Comparison of ENCODE assay signal across 8 cellular contexts in genomic region chr5:10689391-10690081, GRCh38.
DNase-seq lines count a peak whose midpoint lies in the region; ATAC-seq and TF ChIP-seq lines count a peak whose summit lies in the region.

No MANE protein-coding gene starts in this region.

- H3K27ac Mint-ChIP-seq in natural killer cell treated with Interleukin-12 subunit alpha and Interleukin-12 subunit beta and Interleukin-15 and Interleukin-18, amount 100 ng/mL, for 72 hours: peak overlapping the region; percentile 32 to 48

- no peak overlapping the region for H3K27ac ChIP-seq in mammary epithelial cell (ENCODE audit: insufficient read depth, low read depth, low read length)
- no peak overlapping the region for H3K27ac ChIP-seq in prostate gland

- no peak overlapping the region for H3K4me3 ChIP-seq in mammary epithelial cell (replicated peaks in 1 of 3; ENCODE audit: insufficient read depth in 1 of 3, low read depth in 2 of 3, low read length in 3 of 3)
- no peak overlapping the region for H3K4me3 ChIP-seq in prostate gland

- dilution Hi-C loops in mammary epithelial cell (cut with HindIII; ENCODE audit: low sequenced_read_pairs): loop anchor here (5.0 kb wide), 1 partner anchor 97 kb away; no protein-coding TSS in a partner anchor

- peaks cover 6% of the 10 kb centered on the region for H3K36me3 Mint-ChIP-seq in natural killer cell treated with Interleukin-12 subunit alpha and Interleukin-12 subunit beta and Interleukin-15 and Interleukin-18, amount 100 ng/mL, for 72 hours

- peak; percentile 87 for DNase-seq in 8988T
- DNase-seq in NCI-H526 (lab: John Stamatoyannopoulos, UW): peak; percentile 29 to 50
- no peak for DNase-seq in mammary epithelial cell
- no peak for DNase-seq in natural killer cell treated with Interleukin-12 subunit alpha and Interleukin-12 subunit beta and Interleukin-15 and Interleukin-18, amount 100 ng/mL, for 72 hours (ENCODE audit: low spot score)
- no peak for DNase-seq in prostate gland (ENCODE audit: low spot score)
- DNase-seq in stimulated activated naive CD4-positive, alpha-beta T cell treated with Interleukin-2 at 50 U/mL for 16 hours (lab: John Stamatoyannopoulos, UW): no peak

- no TSS peak for BruUV-seq in mammary epithelial cell (replicated peaks; lab: Mats Ljungman, UMichigan)

- H3K36me3 ChIP-seq in mammary epithelial cell (ENCODE audit: insufficient read depth, low read length): no peaks in the 10 kb centered on the region
- H3K36me3 ChIP-seq in prostate gland: no peaks in the 10 kb centered on the region

- peaks cover 18 to 27% of the 10 kb centered on the region in 2 donors for H3K4me1 Mint-ChIP-seq in natural killer cell treated with Interleukin-12 subunit alpha and Interleukin-12 subunit beta and Interleukin-15 and Interleukin-18, amount 100 ng/mL, for 72 hours (ENCODE audit: low read depth in 2 of 2)

- TF ChIP-seq POLR2A in prostate gland (IDR thresholded peaks at IDR 0.05): no peak

- H3K9me3 ChIP-seq in mammary epithelial cell (replicated peaks; ENCODE audit: insufficient read depth, low read length) (no peaks in the 10 kb centered on the region), prostate gland (no peaks in the 10 kb centered on the region)

- H3K9ac ChIP-seq in mammary epithelial cell (ENCODE audit: insufficient read depth, low read length): no peak overlapping the region

- WGBS in mammary epithelial cell (ENCODE audit: low coverage, missing lambda C conversion rate): 96% methylated on average over 10 of the region's 11 CpGs
- 91% methylated on average over 11 of the region's 11 CpGs for WGBS in prostate gland

- H3K4me3 Mint-ChIP-seq in natural killer cell treated with Interleukin-12 subunit alpha and Interleukin-12 subunit beta and Interleukin-15 and Interleukin-18, amount 100 ng/mL, for 72 hours: no peak overlapping the region

- H2AFZ ChIP-seq in mammary epithelial cell (ENCODE audit: low read depth, low read length): no peak overlapping the region

- no peak overlapping the region for H3K4me2 ChIP-seq in mammary epithelial cell (ENCODE audit: insufficient read depth, low read depth, low read length)

- no peaks in the 10 kb centered on the region for H4K20me1 ChIP-seq in mammary epithelial cell (ENCODE audit: insufficient read depth, low read length)

- no peaks in the 10 kb centered on the region for H3K27me3 Mint-ChIP-seq in natural killer cell treated with Interleukin-12 subunit alpha and Interleukin-12 subunit beta and Interleukin-15 and Interleukin-18, amount 100 ng/mL, for 72 hours

- TF ChIP-seq CTCF in GM12873 (IDR thresholded peaks at IDR 0.05; ENCODE audit: insufficient read depth, low read depth, low read length, missing control alignments): peak; percentile 71
- peak; percentile 35 to 45 for TF ChIP-seq CTCF in mammary epithelial cell (conservative IDR thresholded peaks at IDR 0.05 in 1 of 2, IDR thresholded peaks at IDR 0.05 in 1 of 2; ENCODE audit: extremely low read depth in 1 of 2, insufficient read depth in 1 of 2, low read depth in 1 of 2, low read length in 2 of 2)
- no peak for TF ChIP-seq CTCF in prostate gland (IDR thresholded peaks at IDR 0.05)

- no peaks in the 10 kb centered on the region for H3K9me3 Mint-ChIP-seq in natural killer cell treated with Interleukin-12 subunit alpha and Interleukin-12 subunit beta and Interleukin-15 and Interleukin-18, amount 100 ng/mL, for 72 hours

- in situ Hi-C loops in mammary epithelial cell (cut with MboI; ENCODE audit: low sequenced_read_pairs in 2 of 2): no loop called here

- intact Hi-C loops in mammary epithelial cell (cut with micrococcal nuclease) (loop anchor here (10.0 kb wide), 1 partner anchor 805 kb away; no protein-coding TSS in a partner anchor), prostate gland (cut with DNase I) (no loop called here)

- H3K27me3 ChIP-seq in mammary epithelial cell (ENCODE audit: insufficient read depth, low read length): no peaks in the 10 kb centered on the region
- H3K27me3 ChIP-seq in prostate gland (replicated peaks; ENCODE audit: insufficient read depth): no peaks in the 10 kb centered on the region

- H3K4me1 ChIP-seq in mammary epithelial cell (ENCODE audit: insufficient read depth, low read length) (peaks cover 24% of the 10 kb centered on the region), prostate gland (replicated peaks) (no peaks in the 10 kb centered on the region)

- peaks cover 13% of the 10 kb centered on the region for H3K79me2 ChIP-seq in mammary epithelial cell (ENCODE audit: insufficient read depth, low read length)

- peak; percentile 57 to 62 for ATAC-seq in natural killer cell treated with Interleukin-12 subunit alpha and Interleukin-12 subunit beta and Interleukin-15 and Interleukin-18, amount 100 ng/mL, for 72 hours
- no peak for ATAC-seq in GM18858 (IDR thresholded peaks at IDR 0.05; ENCODE audit: unreplicated experiment)

- CTCF ChIA-PET in mammary epithelial cell (lab: Charles Lee; ENCODE audit: low non-redundant PET): no interaction called here

Comparison
In these comparisons a context has a peak if more than half of its experiments do, and no peak if none do; other contexts are left out.
1. DNase-seq: peak in 8988T (single experiment) and NCI-H526 (2 of 2); none in mammary epithelial cell (single experiment), natural killer cell treated with Interleukin-12 subunit alpha and Interleukin-12 subunit beta and Interleukin-15 and Interleukin-18, amount 100 ng/mL, for 72 hours (single experiment), prostate gland (single experiment) and stimulated activated naive CD4-positive, alpha-beta T cell treated with Interleukin-2 at 50 U/mL for 16 hours (single experiment).
2. CTCF ChIP-seq: peak in GM12873 (single experiment) and mammary epithelial cell (2 of 2); none in prostate gland (0 of 4).